In genomic region chr18:49101230-49101629, GRCh38 we compare ENCODE assay signal across 24 cellular contexts.
DNase-seq lines count a peak whose midpoint lies in the region; TF ChIP-seq lines count a peak whose summit lies in the region.
"Had no signal": no experiment of that assay in that cellular context is flagged by ENCODE, and none has a peak within 500 bp of the region (broad histone marks: within the 10 kb centered on the region; RNA-seq: fewer than 3 reads in every experiment).

No MANE protein-coding gene starts in this region.

- H3K4me3 Mint-ChIP-seq in mesothelial cell of epicardium, result no peak overlapping the region
- H3K4me3 Mint-ChIP-seq: CD4-positive, CD25-positive, alpha-beta regulatory T cell; GM23338; H9; T-helper 1 cell treated with Interleukin-12 subunit alpha and Interleukin-12 subunit beta and Interleukin-4 antibody, amounts not matched to agents 30 μg/mL and 1 μg/mL, for 36 hours had no signal

- H3K27ac Mint-ChIP-seq in mesothelial cell of epicardium, result peak overlapping the region; percentile 93
- H3K27ac Mint-ChIP-seq: GM23338; T-helper 1 cell treated with Interleukin-12 subunit alpha and Interleukin-12 subunit beta and Interleukin-4 antibody, amounts not matched to agents 30 μg/mL and 1 μg/mL, for 36 hours had no signal

- peaks cover 2% of the 10 kb centered on the region for H3K36me3 Mint-ChIP-seq in mesothelial cell of epicardium

- peaks cover 34% of the 10 kb centered on the region for H3K4me1 Mint-ChIP-seq in mesothelial cell of epicardium
- H3K4me1 Mint-ChIP-seq: GM23338, H9 had no signal

- H3K36me3 ChIP-seq in vagina, result no peaks in the 10 kb centered on the region
- H3K36me3 ChIP-seq: MG63 had no signal

- DNase-seq in NCI-H1417 treated with DMSO at 0.1 percent for 48 hours (lab: John Stamatoyannopoulos, UW), result peak; percentile 21
- peak; percentile 49 for DNase-seq in NCI-H69 (lab: John Stamatoyannopoulos, UW)
- DNase-seq in mesothelial cell of epicardium (ENCODE audit: low spot score in 2 of 2, unreplicated experiment in 2 of 2), result no peak
- DNase-seq in NCI-H82 (lab: John Stamatoyannopoulos, UW), result no peak
- DNase-seq in amniotic stem cell (lab: John Stamatoyannopoulos, UW), result no peak
- DNase-seq in vagina (ENCODE audit: extremely low spot score in 2 of 2), result no peak
- DNase-seq in NCI-H226, result no peak
- DNase-seq: ACHN; CD4-positive, CD25-positive, alpha-beta regulatory T cell; DMS53; H9; IMR-90; KG1; MG63; NCI-H187; NCI-H2107; NCI-H446; NCI-H524 treated with DMSO at 0.1 percent for 48 hours; OCI-M1; SK-N-SH; SW 1271 had no signal

- H3K9me3 Mint-ChIP-seq in mesothelial cell of epicardium, result peaks cover 9% of the 10 kb centered on the region

- TF ChIP-seq CTCF in mesothelial cell of epicardium (IDR thresholded peaks at IDR 0.05; ENCODE audit: unreplicated experiment), result no peak
- no peak for TF ChIP-seq CTCF in vagina (IDR thresholded peaks at IDR 0.05)

- no peak overlapping the region for H3K27ac ChIP-seq in vagina
- H3K27ac ChIP-seq: BLaER1 had no signal

- no peaks in the 10 kb centered on the region for H3K27me3 ChIP-seq in vagina
- H3K27me3 ChIP-seq: BLaER1, MG63 had no signal

- H3K4me1 ChIP-seq in vagina, result no peaks in the 10 kb centered on the region
- H3K4me1 ChIP-seq: BLaER1 had no signal

- intact Hi-C loops in vagina (cut with DNase I), result no loop called here

- H3K9me3 ChIP-seq in vagina, result no peaks in the 10 kb centered on the region
- H3K9me3 ChIP-seq: BLaER1, MG63, SK-N-SH had no signal

- H3K27me3 Mint-ChIP-seq in mesothelial cell of epicardium (ENCODE audit: low read depth), result no peaks in the 10 kb centered on the region
- H3K27me3 Mint-ChIP-seq: CD4-positive, CD25-positive, alpha-beta regulatory T cell had no signal

- no peak for TF ChIP-seq POLR2A in vagina (IDR thresholded peaks at IDR 0.05)

- H3K4me3 ChIP-seq in vagina, result no peak overlapping the region
- H3K4me3 ChIP-seq: BLaER1, GM23338, MG63 had no signal

Comparison
In these comparisons a context has a peak if more than half of its experiments do, and no peak if none do; other contexts are left out.
1. DNase-seq: peak in NCI-H1417 treated with DMSO at 0.1 percent for 48 hours (single experiment) and NCI-H69 (single experiment); none in mesothelial cell of epicardium (0 of 2), NCI-H82 (single experiment), amniotic stem cell (single experiment), vagina (0 of 2) and NCI-H226 (single experiment).